In the genomic region with DNA sequence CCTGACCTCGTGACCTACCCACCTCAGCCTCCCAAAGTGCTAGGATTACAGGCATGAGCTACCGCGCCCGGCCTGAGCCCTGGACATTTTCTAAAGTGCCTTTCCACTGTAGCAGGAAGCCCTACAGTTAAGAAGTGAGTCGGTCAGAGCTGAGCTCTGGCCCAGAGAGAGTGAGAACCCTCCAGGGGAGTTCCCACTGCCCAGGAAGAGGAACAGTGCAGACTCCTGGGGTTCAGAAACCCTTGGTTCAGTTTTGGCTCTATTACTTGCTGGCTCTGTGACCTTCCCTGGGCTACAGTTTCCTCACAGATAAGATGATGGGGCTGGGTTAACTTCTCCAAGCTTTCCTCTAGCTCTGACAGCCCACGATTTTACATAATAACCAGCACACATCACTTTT, we compare ENCODE assay signal across 14 cellular contexts. TPM values are rescaled to one million over a fixed set of nuclear protein-coding genes. Genes with fewer than 3 reads are reported as not detected.
A peak's percentile ranks its signal among the peaks of the same experiment; 100 is the strongest.
DNase-seq lines count a peak whose midpoint lies in the region; ATAC-seq and TF ChIP-seq lines count a peak whose summit lies in the region.
"Had no signal": no experiment of that assay in that cellular context is flagged by ENCODE, and none has a peak within 500 bp of the region (broad histone marks: within the 10 kb centered on the region; RNA-seq: fewer than 3 reads in every experiment).

No MANE protein-coding gene starts in this region.

- H3K9me3 ChIP-seq in left ventricle myocardium inferior (replicated peaks) (no peaks in the 10 kb centered on the region), stomach (no peaks in the 10 kb centered on the region)
- H3K9me3 ChIP-seq: thyroid gland had no signal

- no peak overlapping the region for H3K4me3 Mint-ChIP-seq in activated CD8-positive, alpha-beta T cell treated with anti-CD3 and anti-CD28 coated beads for 36 hours
- H3K4me3 Mint-ChIP-seq: HFFc6 had no signal

- peak overlapping the region; percentile 16 for H3K27ac Mint-ChIP-seq in activated CD8-positive, alpha-beta T cell treated with anti-CD3 and anti-CD28 coated beads for 36 hours
- H3K27ac Mint-ChIP-seq: HFFc6 had no signal

- H3K27ac ChIP-seq in left ventricle myocardium inferior (replicated peaks) (peak overlapping the region; percentile 76), stomach (peak overlapping the region; percentile 75 to 86 (median 82))
- H3K27ac ChIP-seq: cardiac muscle cell, hepatocyte, thyroid gland had no signal

- no peaks in the 10 kb centered on the region for H3K27me3 ChIP-seq in left ventricle myocardium inferior (ENCODE audit: low read depth)
- no peaks in the 10 kb centered on the region for H3K27me3 ChIP-seq in stomach
- H3K27me3 ChIP-seq: cardiac muscle cell, hepatocyte, thyroid gland had no signal

- H3K36me3 Mint-ChIP-seq in activated CD8-positive, alpha-beta T cell treated with anti-CD3 and anti-CD28 coated beads for 36 hours (ENCODE audit: low read depth) = peaks cover 11% of the 10 kb centered on the region

- no peaks in the 10 kb centered on the region for H3K9me3 Mint-ChIP-seq in activated CD8-positive, alpha-beta T cell treated with anti-CD3 and anti-CD28 coated beads for 36 hours
- H3K9me3 Mint-ChIP-seq: HFFc6 had no signal

- DNase-seq in left ventricle myocardium inferior = no peak
- DNase-seq in Right ventricle myocardium superior = no peak
- no peak for DNase-seq in activated CD8-positive, alpha-beta T cell treated with anti-CD3 and anti-CD28 coated beads for 36 hours
- DNase-seq in stomach = no peak
- DNase-seq in mesenteric fat pad (ENCODE audit: low spot score) = no peak
- DNase-seq in NCI-H510A (lab: John Stamatoyannopoulos, UW) = no peak
- DNase-seq in NCI-H2107 treated with DMSO at 0.1 percent for 48 hours (lab: John Stamatoyannopoulos, UW; ENCODE audit: unreplicated experiment) = no peak
- DNase-seq: activated CD4-positive, alpha-beta T cell treated with anti-CD3 and anti-CD28 coated beads for 1 hour; activated effector memory CD4-positive, alpha-beta T cell treated with anti-CD3 and anti-CD28 coated beads, Interleukin-2, amount 50 U/mL, for 16 hours; HFFc6; thyroid gland had no signal

- no peak for TF ChIP-seq POLR2A in stomach (IDR thresholded peaks at IDR 0.05)

- POLR2A ChIA-PET in activated CD8-positive, alpha-beta T cell treated with anti-CD3 and anti-CD28 coated beads for 36 hours (lab: Charles Lee) = interaction anchor here (1.6 to 14.2 kb wide), 2 partner anchors 17 to 22 kb away, joined by 7 to 172 read pairs; a partner anchor contains a TSS

- H3K36me3 ChIP-seq in left ventricle myocardium inferior (no peaks in the 10 kb centered on the region), stomach (peaks cover 3 to 25% (median 4%) of the 10 kb centered on the region in 4 donors)
- H3K36me3 ChIP-seq: cardiac muscle cell, thyroid gland had no signal

- 55 to 71% (median 70%) methylated on average over 6 of the region's 6 CpGs for WGBS in stomach, 5 donors

- ATAC-seq in Right ventricle myocardium superior (ENCODE audit: poor library complexity) (no peak), HG02798 (IDR thresholded peaks at IDR 0.05; ENCODE audit: poor library complexity, unreplicated experiment) (peak; percentile 63)
- no peak for ATAC-seq in activated CD8-positive, alpha-beta T cell treated with anti-CD3 and anti-CD28 coated beads for 36 hours

- no peak overlapping the region for H3K4me3 ChIP-seq in left ventricle myocardium inferior
- no peak overlapping the region for H3K4me3 ChIP-seq in stomach
- H3K4me3 ChIP-seq: cardiac muscle cell, hepatocyte, thyroid gland had no signal

- CTCF ChIA-PET in activated CD8-positive, alpha-beta T cell treated with anti-CD3 and anti-CD28 coated beads for 36 hours (lab: Charles Lee) = interaction anchor here (0.6 to 1.5 kb wide), 6 partner anchors 21 to 150 kb away, joined by 3 read pairs; no protein-coding TSS in a partner anchor

- TF ChIP-seq EP300 in stomach (IDR thresholded peaks at IDR 0.05) = no peak

- H3K4me1 ChIP-seq in left ventricle myocardium inferior = peaks cover 92% of the 10 kb centered on the region
- H3K4me1 ChIP-seq in stomach = peaks cover 48 to 85% (median 75%) of the 10 kb centered on the region in 4 donors

- H3K4me1 Mint-ChIP-seq in activated CD8-positive, alpha-beta T cell treated with anti-CD3 and anti-CD28 coated beads for 36 hours (ENCODE audit: low read depth) = peaks cover 36% of the 10 kb centered on the region

- no peaks in the 10 kb centered on the region for H3K27me3 Mint-ChIP-seq in activated CD8-positive, alpha-beta T cell treated with anti-CD3 and anti-CD28 coated beads for 36 hours

- intact Hi-C loops in left ventricle myocardium inferior (cut with micrococcal nuclease) (no loop called here), Right ventricle myocardium superior (cut with DNase I) (no loop called here), stomach (cut with DNase I; ENCODE audit: low total_unique reads) (no loop called here)
- intact Hi-C loops in activated CD8-positive, alpha-beta T cell treated with anti-CD3 and anti-CD28 coated beads for 36 hours (cut with micrococcal nuclease) = no loop called here

- TF ChIP-seq CTCF in left ventricle myocardium inferior (IDR thresholded peaks at IDR 0.05; ENCODE audit: borderline replicate concordance) = no peak
- TF ChIP-seq CTCF in activated CD8-positive, alpha-beta T cell treated with anti-CD3 and anti-CD28 coated beads for 36 hours (IDR thresholded peaks at IDR 0.05) = no peak
- TF ChIP-seq CTCF in stomach (IDR thresholded peaks at IDR 0.05) = no peak

RNA-seq across cellular contexts. Expression of a gene that starts 20.9 kb away (rescaled TPM):
- 19.5 TPM for total RNA-seq in left ventricle myocardium inferior
- total RNA-seq in Right ventricle myocardium superior = 17.6 TPM
- total RNA-seq in activated CD8-positive, alpha-beta T cell treated with anti-CD3 and anti-CD28 coated beads for 36 hours = 10 to 100 TPM; 14.8 to 15.3 TPM
- total RNA-seq in stomach = 100 to 1,000 TPM in 1 of 5 donors, 10 to 100 TPM in 4; 25.7 to 132 (median 42.0) TPM
- polyA plus RNA-seq in stomach = 10 to 100 TPM; 16.3 to 27.6 (median 19.2) TPM
- 24.4 TPM for total RNA-seq in mesenteric fat pad
